ENCODE assay signal across 32 cellular contexts in genomic region chr20:48416002-48416401, GRCh38.
DNase-seq lines count a peak whose midpoint lies in the region; ATAC-seq, FAIRE-seq and TF ChIP-seq lines count a peak whose summit lies in the region.
"Had no signal": no experiment of that assay in that cellular context is flagged by ENCODE, and none has a peak within 500 bp of the region (broad histone marks: within the 10 kb centered on the region; RNA-seq: fewer than 3 reads in every experiment).

No MANE protein-coding gene starts in this region.

- BruUV-seq in HepG2 (replicated peaks; lab: Mats Ljungman, UMichigan) = no TSS peak

- H3K36me3 ChIP-seq in HepG2 (replicated peaks in 1 of 2; ENCODE audit: control insufficient read depth in 1 of 2, insufficient read depth in 2 of 2, low read length in 2 of 2) (no peaks in the 10 kb centered on the region), right lobe of liver (no peaks in the 10 kb centered on the region), HEK293 (ENCODE audit: control insufficient read depth in 2 of 2, insufficient read depth in 1 of 2, low read length in 2 of 2) (no peaks in the 10 kb centered on the region)
- H3K36me3 ChIP-seq: MG63, SJCRH30 had no signal

- no peak overlapping the region for H3K4me3 Mint-ChIP-seq in activated CD4-positive, alpha-beta T cell treated with anti-CD3 and anti-CD28 coated beads for 36 hours
- no peak overlapping the region for H3K4me3 Mint-ChIP-seq in stimulated activated memory B cell treated with anti-CD40 and anti-IgM and Interleukin-4, amounts not matched to agents 10 μg/mL and 1 μg/mL and 100 μg/mL, for 72 hours
- H3K4me3 Mint-ChIP-seq: B cell; CD8-positive, alpha-beta T cell; H9; HFFc6 had no signal

- POLR2A ChIA-PET in activated CD4-positive, alpha-beta T cell treated with anti-CD3 and anti-CD28 coated beads for 36 hours (lab: Charles Lee) = no interaction called here
- POLR2A ChIA-PET in HepG2 (lab: Yijun Ruan, JAX) (no interaction called here), HEK293 (lab: Yijun Ruan, JAX) (no interaction called here)

- H4K20me1 ChIP-seq in HepG2 (ENCODE audit: insufficient read depth, low read length) = no peaks in the 10 kb centered on the region

- H3K79me2 ChIP-seq in HepG2 (ENCODE audit: insufficient read depth, low read length) = no peaks in the 10 kb centered on the region

- H3K27ac Mint-ChIP-seq in activated CD4-positive, alpha-beta T cell treated with anti-CD3 and anti-CD28 coated beads for 36 hours = no peak overlapping the region
- no peak overlapping the region for H3K27ac Mint-ChIP-seq in stimulated activated memory B cell treated with anti-CD40 and anti-IgM and Interleukin-4, amounts not matched to agents 10 μg/mL and 1 μg/mL and 100 μg/mL, for 72 hours
- H3K27ac Mint-ChIP-seq: B cell; CD8-positive, alpha-beta T cell; H9; HFFc6 had no signal

- no peaks in the 10 kb centered on the region for H3K9me3 Mint-ChIP-seq in activated CD4-positive, alpha-beta T cell treated with anti-CD3 and anti-CD28 coated beads for 36 hours (ENCODE audit: low read depth)
- no peaks in the 10 kb centered on the region for H3K9me3 Mint-ChIP-seq in stimulated activated memory B cell treated with anti-CD40 and anti-IgM and Interleukin-4, amounts not matched to agents 10 μg/mL and 1 μg/mL and 100 μg/mL, for 72 hours
- H3K9me3 Mint-ChIP-seq: CD8-positive, alpha-beta T cell; HFFc6 had no signal

- H3K27me3 ChIP-seq in HepG2 (ENCODE audit: control insufficient read depth in 1 of 2, insufficient read depth in 2 of 2, low read length in 2 of 2) (peaks cover 0 to 20% of the 10 kb centered on the region in 2 experiments; a peak in 3 of 5 replicates), right lobe of liver (no peaks in the 10 kb centered on the region)
- H3K27me3 ChIP-seq: SJCRH30 had no signal

- no peak for TF ChIP-seq CTCF in HepG2 (CRISPR knock-in tag; IDR thresholded peaks at IDR 0.05)
- TF ChIP-seq CTCF in right lobe of liver (IDR thresholded peaks at IDR 0.05) = no peak
- no peak for TF ChIP-seq CTCF in HEK293 (tag by site-specific recombination; IDR thresholded peaks at IDR 0.05)

- TF ChIP-seq POLR2A in HepG2 (IDR thresholded peaks at IDR 0.05; ENCODE audit: insufficient read depth in 1 of 2, low read depth in 2 of 2, low read length in 2 of 2) (no peak), right lobe of liver (IDR thresholded peaks at IDR 0.05) (no peak)

- DNase-seq in activated CD4-positive, alpha-beta T cell treated with anti-CD3 and anti-CD28 coated beads for 36 hours = peak; percentile 22
- DNase-seq in activated CD4-positive, alpha-beta T cell treated with anti-CD3 and anti-CD28 coated beads, Interleukin-2, amount 50 U/mL, for 1 hour = no peak
- DNase-seq in HepG2 (ENCODE audit: low spot score) (no peak), right lobe of liver (no peak), posterior cingulate gyrus (no peak)
- DNase-seq: Caco-2; CD8-positive, alpha-beta T cell; DMS79; EL; GDM1; GM23248; H9; HFFc6; KG1; MG63; NCI-H1105 treated with DMSO at 0.1 percent for 48 hours; NCI-H146; NCI-H1930; NCI-H446; NCI-H524 treated with DMSO at 0.1 percent for 48 hours; NCI-H82; NK-92 treated with Interleukin-12 subunit alpha and Interleukin-12 subunit beta, amount 100 ng/mL, for 24 hours; PC-9; SJCRH30 had no signal

- intact Hi-C loops in activated CD4-positive, alpha-beta T cell treated with anti-CD3 and anti-CD28 coated beads for 36 hours (cut with DNase I, micrococcal nuclease) = no loop called here
- intact Hi-C loops in HepG2 (cut with micrococcal nuclease; ENCODE audit: unreplicated experiment) = no loop called here
- intact Hi-C loops in right lobe of liver (cut with DNase I) = no loop called here
- intact Hi-C loops in posterior cingulate gyrus (cut with DNase I) = no loop called here

- peaks cover 5% of the 10 kb centered on the region for H3K27me3 Mint-ChIP-seq in activated CD4-positive, alpha-beta T cell treated with anti-CD3 and anti-CD28 coated beads for 36 hours
- peaks cover 20% of the 10 kb centered on the region for H3K27me3 Mint-ChIP-seq in stimulated activated memory B cell treated with anti-CD40 and anti-IgM and Interleukin-4, amounts not matched to agents 10 μg/mL and 1 μg/mL and 100 μg/mL, for 72 hours

- H3K4me1 ChIP-seq in HepG2 (ENCODE audit: insufficient read depth, low read length) (0 out of 2 replicates have a peak, but pooled peaks cover 9% of the 10 kb centered on the region), right lobe of liver (no peaks in the 10 kb centered on the region), HEK293 (ENCODE audit: control insufficient read depth, insufficient read depth, low read length) (no peaks in the 10 kb centered on the region)

- TF ChIP-seq EP300 in HepG2 (IDR thresholded peaks at IDR 0.05; ENCODE audit: low read depth in 2 of 2, low read length in 2 of 2) (no peak), HepG2 (CRISPR knock-in tag; IDR thresholded peaks at IDR 0.05; ENCODE audit: borderline replicate concordance) (no peak)

- CTCF ChIA-PET in activated CD4-positive, alpha-beta T cell treated with anti-CD3 and anti-CD28 coated beads for 36 hours (lab: Charles Lee) = interaction anchor here (0.6 kb wide), 1 partner anchor 398 kb away, joined by 3 read pairs; no protein-coding TSS in a partner anchor
- CTCF ChIA-PET in HepG2 (lab: Yijun Ruan, JAX; ENCODE audit: low intra/inter-chr PET ratio, low total read pairs) = no interaction called here
- CTCF ChIA-PET in HEK293 (lab: Yijun Ruan, JAX) = no interaction called here

- H3K27ac ChIP-seq in HepG2 (ENCODE audit: extremely low read length, insufficient read depth, low read length) (no peak overlapping the region), right lobe of liver (no peak overlapping the region), HEK293 (ENCODE audit: extremely low read depth, low read depth, low read length) (no peak overlapping the region)
- H3K27ac ChIP-seq: 22Rv1, C4-2B, GM23248, PC-9, SJCRH30 had no signal

- in situ Hi-C loops in HepG2 (cut with HindIII; ENCODE audit: extremely low pct_ligation_motif_present, low pct_unique_long_range_greater_than_20kb) = loop anchor here (25.0 kb wide), 1 partner anchor 196 kb away; no protein-coding TSS in a partner anchor

- H3K9me3 ChIP-seq in HepG2 (ENCODE audit: low read length) = no peaks in the 10 kb centered on the region
- H3K9me3 ChIP-seq in right lobe of liver = no peaks in the 10 kb centered on the region
- H3K9me3 ChIP-seq in HEK293 (ENCODE audit: control insufficient read depth, insufficient read depth, low read depth, low read length) = no peaks in the 10 kb centered on the region
- H3K9me3 ChIP-seq: Caco-2, MG63, SJCRH30 had no signal

- H3K4me1 Mint-ChIP-seq in activated CD4-positive, alpha-beta T cell treated with anti-CD3 and anti-CD28 coated beads for 36 hours = no peaks in the 10 kb centered on the region
- peaks cover 5% of the 10 kb centered on the region for H3K4me1 Mint-ChIP-seq in stimulated activated memory B cell treated with anti-CD40 and anti-IgM and Interleukin-4, amounts not matched to agents 10 μg/mL and 1 μg/mL and 100 μg/mL, for 72 hours

- ATAC-seq in activated CD4-positive, alpha-beta T cell treated with anti-CD3 and anti-CD28 coated beads for 36 hours = no peak
- ATAC-seq in HepG2 (no peak), right lobe of liver (no peak), GM18909 (IDR thresholded peaks at IDR 0.05; ENCODE audit: poor library complexity, unreplicated experiment) (no peak)
- ATAC-seq in stimulated activated memory B cell treated with anti-CD40 and anti-IgM and Interleukin-4, amounts not matched to agents 10 μg/mL and 1 μg/mL and 100 μg/mL, for 72 hours = peak; percentile 61
- ATAC-seq: CD8-positive, alpha-beta T cell; Right ventricle myocardium inferior; SK-N-SH treated with all-trans-retinoic acid at 6 μM for 48 hours had no signal

- no peak for TF ChIP-seq RAD21 in HepG2 (CRISPR knock-in tag; IDR thresholded peaks at IDR 0.05)

- H3K4me3 ChIP-seq in HepG2 (replicated peaks in 1 of 3; ENCODE audit: insufficient read depth in 1 of 3, low read depth in 2 of 3, low read length in 3 of 3) (no peak overlapping the region), right lobe of liver (no peak overlapping the region), HEK293 (ENCODE audit: low read depth, low read length) (no peak overlapping the region)
- H3K4me3 ChIP-seq: GM23248, MG63, PC-9, SJCRH30 had no signal

- FAIRE-seq in HepG2 (lab: Jason Lieb, UNC) = no peak

- WGBS in HepG2 (ENCODE audit: low lambda C conversion rate) = 9% methylated on average over 5 of the region's 5 CpGs
- WGBS in right lobe of liver (ENCODE audit: insufficient coverage, low coverage, low lambda C conversion rate, missing lambda C conversion rate) = 49% methylated on average over 5 of the region's 5 CpGs

- no peak overlapping the region for H3K4me2 ChIP-seq in HepG2 (ENCODE audit: low read depth, low read length)
- H3K4me2 ChIP-seq: PC-9 had no signal

- H2AFZ ChIP-seq in HepG2 (ENCODE audit: low read length) = no peak overlapping the region
- H2AFZ ChIP-seq: GM23248, PC-9 had no signal

- no peaks in the 10 kb centered on the region for H3K36me3 Mint-ChIP-seq in activated CD4-positive, alpha-beta T cell treated with anti-CD3 and anti-CD28 coated beads for 36 hours (ENCODE audit: low read depth)
- no peaks in the 10 kb centered on the region for H3K36me3 Mint-ChIP-seq in stimulated activated memory B cell treated with anti-CD40 and anti-IgM and Interleukin-4, amounts not matched to agents 10 μg/mL and 1 μg/mL and 100 μg/mL, for 72 hours
- H3K36me3 Mint-ChIP-seq: CD8-positive, alpha-beta T cell had no signal

- no peak overlapping the region for H3K9ac ChIP-seq in HepG2 (ENCODE audit: insufficient read depth, low read depth, low read length)
- H3K9ac ChIP-seq: GM23248 had no signal

TF ChIP-seq in HepG2, 621 proteins besides CTCF, POLR2A, EP300 and RAD21 (continues in another document):
- TF ChIP-seq CREB1 (IDR thresholded peaks at IDR 0.05) = peak; percentile 99
- TF ChIP-seq CREB1 (CRISPR knock-in tag; IDR thresholded peaks at IDR 0.05) = no peak

TF ChIP-seq in HEK293, 187 proteins besides CTCF, POLR2A, EP300 and RAD21:
- TF ChIP-seq ZBTB17 (tag by site-specific recombination; IDR thresholded peaks at IDR 0.05) (peak; percentile 44; the same call in 1 of the 2 replicates), ZNF664 (tag by site-specific recombination; IDR thresholded peaks at IDR 0.05) (no peak)
TF ChIP-seq in HEK293: peak in this region for 1.
